11 cellular contexts compared by ENCODE assay signal in the genomic region with DNA sequence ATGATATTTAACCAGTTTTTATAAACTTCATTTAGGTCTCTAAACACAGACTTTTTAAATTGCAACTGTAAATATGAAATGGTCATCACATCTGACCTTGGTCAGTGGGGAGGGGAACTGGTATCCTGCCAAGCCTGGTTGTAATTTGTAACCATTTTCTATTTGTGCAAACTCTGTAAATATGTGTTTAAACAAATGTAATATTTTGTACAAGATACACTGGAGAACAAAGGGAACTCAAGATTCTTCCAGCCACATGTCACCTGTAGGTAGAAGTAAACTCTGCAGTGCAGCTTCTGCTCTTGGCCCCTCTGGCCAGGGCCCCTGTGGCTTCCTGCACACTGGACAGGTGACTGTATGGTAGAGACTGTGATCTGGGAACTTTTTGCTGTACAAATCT. TPM values are rescaled to one million over a fixed set of nuclear protein-coding genes. Genes with fewer than 3 reads are reported as not detected.
DNase-seq lines count a peak whose midpoint lies in the region; ATAC-seq and TF ChIP-seq lines count a peak whose summit lies in the region.
"Had no signal": no experiment of that assay in that cellular context is flagged by ENCODE, and none has a peak within 500 bp of the region (broad histone marks: within the 10 kb centered on the region; RNA-seq: fewer than 3 reads in every experiment).

No MANE protein-coding gene starts in this region.

- intact Hi-C loops in PC-3 (cut with micrococcal nuclease) (loop anchor here (5.0 kb wide), 1 partner anchor 34 kb away; a partner anchor contains a TSS), left colon (cut with DNase I, micrococcal nuclease) (no loop called here), testis (cut with DNase I; ENCODE audit: low total_unique reads) (no loop called here)

- TF ChIP-seq CTCF in 22Rv1 (IDR thresholded peaks at IDR 0.05) (no peak), PC-3 (conservative IDR thresholded peaks at IDR 0.05; ENCODE audit: low read depth, low read length) (no peak), testis (IDR thresholded peaks at IDR 0.05) (no peak)

- BruUV-seq in PC-3 (replicated peaks; lab: Mats Ljungman, UMichigan) = no TSS peak

- POLR2A ChIA-PET in PC-3 (lab: Charles Lee; ENCODE audit: unreplicated experiment) = interaction anchor here (0.6 kb wide), 2 partner anchors 32 to 630 kb away, joined by 4 to 13 read pairs; no protein-coding TSS in a partner anchor

- H4K20me1 ChIP-seq in PC-3 (ENCODE audit: low read length) = no peaks in the 10 kb centered on the region

- no peak overlapping the region for H3K4me3 ChIP-seq in PC-3 (ENCODE audit: low read length)
- no peak overlapping the region for H3K4me3 ChIP-seq in testis
- H3K4me3 ChIP-seq: BLaER1 treated with 17β-estradiol and CSF1 and Interleukin-3, amounts not matched to agents 10 nM and 100 nM had no signal

- no peak overlapping the region for H2AFZ ChIP-seq in PC-3 (ENCODE audit: low read length)

- H3K9me3 ChIP-seq in PC-3 (ENCODE audit: low read length) (no peaks in the 10 kb centered on the region), testis (no peaks in the 10 kb centered on the region)
- H3K9me3 ChIP-seq: BLaER1 treated with 17β-estradiol and CSF1 and Interleukin-3, amounts not matched to agents 10 nM and 100 nM had no signal

- H3K4me2 ChIP-seq in PC-3 (ENCODE audit: low read length) = no peak overlapping the region
- H3K4me2 ChIP-seq: BLaER1 treated with 17β-estradiol and CSF1 and Interleukin-3, amounts not matched to agents 10 nM and 100 nM had no signal

- no peaks in the 10 kb centered on the region for H3F3A ChIP-seq in PC-3 (ENCODE audit: low read length, unreplicated experiment)

- ATAC-seq in PC-3 (peak; percentile 71), left colon (peak; percentile 21), HG02973 (IDR thresholded peaks at IDR 0.05; ENCODE audit: unreplicated experiment) (no peak), HG02610 (IDR thresholded peaks at IDR 0.05; ENCODE audit: unreplicated experiment) (no peak), HG02840 (IDR thresholded peaks at IDR 0.05; ENCODE audit: low FRiP score, unreplicated experiment) (no peak)

- DNase-seq in PC-3 (no peak), left colon (no peak), testis (peak; percentile 55)
- DNase-seq: CD4-positive, CD25-positive, alpha-beta regulatory T cell; CD8-positive, alpha-beta memory T cell; DMS 273 treated with DMSO at 0.1 percent for 48 hours had no signal

- no peak overlapping the region for H3K9ac ChIP-seq in PC-3 (ENCODE audit: low read length)
- H3K9ac ChIP-seq: BLaER1 treated with 17β-estradiol and CSF1 and Interleukin-3, amounts not matched to agents 10 nM and 100 nM had no signal

- H3K36me3 ChIP-seq in PC-3 (ENCODE audit: low read depth, low read length) (peaks cover 74% of the 10 kb centered on the region), testis (ENCODE audit: low read depth, missing control alignments) (no peaks in the 10 kb centered on the region)

- no peaks in the 10 kb centered on the region for H3K79me2 ChIP-seq in PC-3 (ENCODE audit: low read length)

- CTCF ChIA-PET in PC-3 (lab: Charles Lee) = no interaction called here

- no peaks in the 10 kb centered on the region for H3K9me2 ChIP-seq in PC-3 (replicated peaks; ENCODE audit: low read length)

- H3K27ac ChIP-seq in 22Rv1 (peak overlapping the region; percentile 46), PC-3 (ENCODE audit: low read length) (no peak overlapping the region), testis (peak overlapping the region; percentile 26 to 32)
- H3K27ac ChIP-seq: BLaER1 treated with 17β-estradiol and CSF1 and Interleukin-3, amounts not matched to agents 10 nM and 100 nM had no signal

- no peaks in the 10 kb centered on the region for H3K27me3 ChIP-seq in PC-3 (ENCODE audit: low read length)
- H3K27me3 ChIP-seq in testis = no peaks in the 10 kb centered on the region
- H3K27me3 ChIP-seq: BLaER1 treated with 17β-estradiol and CSF1 and Interleukin-3, amounts not matched to agents 10 nM and 100 nM had no signal

- H3K4me1 ChIP-seq in PC-3 (ENCODE audit: insufficient read depth, low read length) = no peaks in the 10 kb centered on the region
- H3K4me1 ChIP-seq in testis = peaks cover 18% of the 10 kb centered on the region
- H3K4me1 ChIP-seq: BLaER1 treated with 17β-estradiol and CSF1 and Interleukin-3, amounts not matched to agents 10 nM and 100 nM had no signal

- TF ChIP-seq POLR2A in testis (IDR thresholded peaks at IDR 0.05) = no peak

RNA-seq across cellular contexts. Expression of a gene that starts 35.8 kb away (rescaled TPM):
- 73.1 and 108 TPM in 2 replicates for total RNA-seq in PC-3 (2014; rRNA removed)
- total RNA-seq in left colon = 100 to 1,000 TPM; 129 to 145 TPM
- 100 to 1,000 TPM in 1 of 2 donors, 10 to 100 TPM in 1; 73.0 to 304 TPM for total RNA-seq in testis
- polyA plus RNA-seq in testis (ENCODE audit: insufficient read depth, low read depth, low replicate concordance) = 224 TPM

Comparison
In these comparisons a context has a peak if more than half of its experiments do, and no peak if none do; other contexts are left out.
1. ATAC-seq: peak in PC-3 (single experiment) and left colon (single experiment); none in HG02973 (single experiment), HG02610 (single experiment) and HG02840 (single experiment).